6 cellular contexts compared by ENCODE assay signal in genomic region chr15:40436892-40437753, GRCh38.
DNase-seq lines count a peak whose midpoint lies in the region; ATAC-seq lines count a peak whose summit lies in the region.

No MANE protein-coding gene starts in this region.

- DNase-seq in T-helper 2 cell treated with Interferon-gamma antibody and Interleukin-4, amounts not matched to agents 5 μg/mL and 100 μg/mL, for 36 hours (ENCODE audit: low spot score): no peak
- DNase-seq in T-helper 2 cell (no peak), epidermal melanocyte (ENCODE audit: insufficient read length, low spot score) (peak; percentile 23), C1 segment of cervical spinal cord (lab: John Stamatoyannopoulos, UW) (no peak)
- no peak for DNase-seq in stimulated activated naive CD8-positive, alpha-beta T cell treated with anti-CD3 and anti-CD28 coated beads, Interleukin-15, amount 100 ng/mL, for 72 hours

- H3K4me1 Mint-ChIP-seq in T-helper 2 cell treated with Interferon-gamma antibody and Interleukin-4, amounts not matched to agents 5 μg/mL and 100 μg/mL, for 36 hours (ENCODE audit: low read depth): peaks cover 16% of the 10 kb centered on the region
- peaks cover 53% of the 10 kb centered on the region for H3K4me1 Mint-ChIP-seq in stimulated activated naive CD8-positive, alpha-beta T cell treated with anti-CD3 and anti-CD28 coated beads, Interleukin-15, amount 100 ng/mL, for 72 hours

- no peaks in the 10 kb centered on the region for H3K36me3 Mint-ChIP-seq in T-helper 2 cell treated with Interferon-gamma antibody and Interleukin-4, amounts not matched to agents 5 μg/mL and 100 μg/mL, for 36 hours (ENCODE audit: low read depth)

- peak overlapping the region; percentile 50 for H3K4me3 Mint-ChIP-seq in T-helper 2 cell treated with Interferon-gamma antibody and Interleukin-4, amounts not matched to agents 5 μg/mL and 100 μg/mL, for 36 hours
- H3K4me3 Mint-ChIP-seq in stimulated activated naive CD8-positive, alpha-beta T cell treated with anti-CD3 and anti-CD28 coated beads, Interleukin-15, amount 100 ng/mL, for 72 hours: peak overlapping the region; percentile 73 to 82

- ATAC-seq in stimulated activated naive CD8-positive, alpha-beta T cell treated with anti-CD3 and anti-CD28 coated beads, Interleukin-15, amount 100 ng/mL, for 72 hours: no peak
- ATAC-seq in GM19455 (IDR thresholded peaks at IDR 0.05; ENCODE audit: unreplicated experiment): no peak

- H3K27me3 Mint-ChIP-seq in T-helper 2 cell treated with Interferon-gamma antibody and Interleukin-4, amounts not matched to agents 5 μg/mL and 100 μg/mL, for 36 hours (ENCODE audit: low read depth): peaks cover 68% of the 10 kb centered on the region
- H3K27me3 Mint-ChIP-seq in stimulated activated naive CD8-positive, alpha-beta T cell treated with anti-CD3 and anti-CD28 coated beads, Interleukin-15, amount 100 ng/mL, for 72 hours: peaks cover 64% of the 10 kb centered on the region

- no peaks in the 10 kb centered on the region for H3K9me3 Mint-ChIP-seq in T-helper 2 cell treated with Interferon-gamma antibody and Interleukin-4, amounts not matched to agents 5 μg/mL and 100 μg/mL, for 36 hours
- H3K9me3 Mint-ChIP-seq in stimulated activated naive CD8-positive, alpha-beta T cell treated with anti-CD3 and anti-CD28 coated beads, Interleukin-15, amount 100 ng/mL, for 72 hours: no peaks in the 10 kb centered on the region

- no peak overlapping the region for H3K27ac Mint-ChIP-seq in T-helper 2 cell treated with Interferon-gamma antibody and Interleukin-4, amounts not matched to agents 5 μg/mL and 100 μg/mL, for 36 hours
- no peak overlapping the region for H3K27ac Mint-ChIP-seq in stimulated activated naive CD8-positive, alpha-beta T cell treated with anti-CD3 and anti-CD28 coated beads, Interleukin-15, amount 100 ng/mL, for 72 hours
